Comparison of ENCODE assay signal across 11 cellular contexts in genomic region chr7:151923097-151923876, GRCh38. TPM values are rescaled to one million over a fixed set of nuclear protein-coding genes. Genes with fewer than 3 reads are reported as not detected.
DNase-seq lines count a peak whose midpoint lies in the region; ATAC-seq, FAIRE-seq and TF ChIP-seq lines count a peak whose summit lies in the region.
"Had no signal": no experiment of that assay in that cellular context is flagged by ENCODE, and none has a peak within 500 bp of the region (broad histone marks: within the 10 kb centered on the region; RNA-seq: fewer than 3 reads in every experiment).

No MANE protein-coding gene starts in this region.

- H3K4me1 ChIP-seq in K562 (replicated peaks in 1 of 2; ENCODE audit: control insufficient read depth in 2 of 2, insufficient read depth in 2 of 2, low read length in 2 of 2) (peaks cover 7 to 13% of the 10 kb centered on the region in 2 experiments), kidney (ENCODE audit: control insufficient read depth in 1 of 2, insufficient read depth in 1 of 2, low read depth in 1 of 2, low read length in 2 of 2) (peaks cover 1 to 2% of the 10 kb centered on the region in 2 donors)

- CTCF ChIA-PET in K562 (lab: Yijun Ruan, JAX; ENCODE audit: low intra/inter-chr PET ratio), result no interaction called here

- 4% methylated on average over 16 of the region's 16 CpGs for WGBS in K562 (ENCODE audit: insufficient coverage, low coverage, missing lambda C conversion rate)

- ATAC-seq in K562 (no peak), HG03342 (IDR thresholded peaks at IDR 0.05; ENCODE audit: unreplicated experiment) (no peak)

- no peak overlapping the region for H3K4me3 ChIP-seq in K562
- H3K4me3 ChIP-seq in kidney (ENCODE audit: low read length in 2 of 2), result no peak overlapping the region

- in situ Hi-C loops in K562 (cut with MboI), result no loop called here

- no peaks in the 10 kb centered on the region; the same call in 1 of the 2 replicates for H4K20me1 ChIP-seq in K562 (replicated peaks; ENCODE audit: control insufficient read depth, insufficient read depth, low read length)

- FAIRE-seq in K562 (lab: Jason Lieb, UNC), result no peak
- no peak for FAIRE-seq in kidney (lab: Jason Lieb, UNC)

- no peak overlapping the region for H2AFZ ChIP-seq in K562 (ENCODE audit: low read depth, low read length)

- H3K36me3 ChIP-seq in K562 (ENCODE audit: control insufficient read depth, insufficient read depth, low read length) (no peaks in the 10 kb centered on the region), kidney (ENCODE audit: control insufficient read depth in 1 of 2, insufficient read depth in 2 of 2, low read length in 2 of 2) (no peaks in the 10 kb centered on the region)

- POLR2A ChIA-PET in K562 (lab: Yijun Ruan, JAX), result interaction anchor here (1.6 kb wide), 1 partner anchor 12 kb away, joined by 3 read pairs; no protein-coding TSS in a partner anchor

- TF ChIP-seq CTCF in K562 (IDR thresholded peaks at IDR 0.05 in 2 of 3, conservative IDR thresholded peaks at IDR 0.05 in 1 of 3; ENCODE audit: insufficient read depth in 2 of 3, low read depth in 1 of 3, low read length in 3 of 3), result no peak
- no peak for TF ChIP-seq CTCF in kidney (IDR thresholded peaks at IDR 0.05; ENCODE audit: borderline replicate concordance, extremely low read depth, insufficient read depth)

- TF ChIP-seq EP300 in K562 (IDR thresholded peaks at IDR 0.05; ENCODE audit: low read length), result no peak

- DNase-seq in MV-4-11 (lab: John Stamatoyannopoulos, UW) (peak; percentile 99), K562 (ENCODE audit: extremely low read depth in 1 of 4, low spot score in 3 of 4) (no peak), kidney (peak; percentile 45), substantia nigra (lab: John Stamatoyannopoulos, UW) (peak in 9 of 49 donors; percentile 4 to 44 (median 19)), activated gamma-delta T cell treated with Interleukin-2 at 50 U/mL for 16 hours (no peak)
- DNase-seq in stimulated activated CD4-positive, alpha-beta T cell treated with anti-CD3 and anti-CD28 coated beads, Interleukin-4, amount 100 ng/mL, for 24 hours, result no peak
- no peak for DNase-seq in activated CD4-positive, CD25-positive, alpha-beta regulatory T cell treated with anti-CD3 and anti-CD28 coated beads, Interleukin-2, amount 50 U/mL, for 72 hours
- DNase-seq: activated naive CD4-positive, alpha-beta T cell treated with anti-CD3 and anti-CD28 coated beads, Interleukin-2, amount 10 ng/mL, durations not matched to agents 7 days and 5 days had no signal

- intact Hi-C loops in K562 (cut with micrococcal nuclease), result no loop called here
- intact Hi-C loops in kidney (cut with DNase I), result no loop called here

- no peak overlapping the region for H3K27ac ChIP-seq in K562 (ENCODE audit: extremely low read depth, low read depth, low read length)
- no peak overlapping the region for H3K27ac ChIP-seq in kidney (ENCODE audit: low read depth in 2 of 2, low read length in 2 of 2)
- peak overlapping the region; percentile 19 for H3K27ac ChIP-seq in substantia nigra (ENCODE audit: low read depth, low read length, poor library complexity, severe bottlenecking)

- H3K27me3 ChIP-seq in K562 (ENCODE audit: control insufficient read depth in 2 of 2, insufficient read depth in 2 of 2, low read length in 2 of 2), result peaks cover 44 to 73% of the 10 kb centered on the region in 2 experiments

- BruUV-seq in K562 (replicated peaks; lab: Mats Ljungman, UMichigan), result no TSS peak

- H3K9ac ChIP-seq in K562 (ENCODE audit: insufficient read depth in 1 of 2, low read depth in 2 of 2, low read length in 2 of 2) (no peak overlapping the region), kidney (ENCODE audit: low read length in 2 of 2) (no peak overlapping the region)

- no peak for TF ChIP-seq RAD21 in K562 (CRISPR knock-in tag; conservative IDR thresholded peaks at IDR 0.05 in 1 of 2, IDR thresholded peaks at IDR 0.05 in 1 of 2)

- no peak overlapping the region for H3K4me2 ChIP-seq in K562 (ENCODE audit: insufficient read depth, low read length)

- no peaks in the 10 kb centered on the region for H3K9me3 ChIP-seq in K562 (replicated peaks; ENCODE audit: control insufficient read depth, insufficient read depth, low read depth, low read length)
- no peaks in the 10 kb centered on the region for H3K9me3 ChIP-seq in kidney (ENCODE audit: control insufficient read depth in 1 of 2, low read length in 2 of 2)

- no peaks in the 10 kb centered on the region for H3K9me1 ChIP-seq in K562 (ENCODE audit: control insufficient read depth, insufficient read depth, low read length)

- H3K79me2 ChIP-seq in K562 (ENCODE audit: control insufficient read depth, insufficient read depth, low read length), result no peaks in the 10 kb centered on the region

- TF ChIP-seq POLR2A in K562 (conservative IDR thresholded peaks at IDR 0.05), result no peak

TF ChIP-seq in K562, 482 proteins besides CTCF, POLR2A, EP300 and RAD21 (continues in another document):
- no peak for TF ChIP-seq NFE2L1 (tag; IDR thresholded peaks at IDR 0.05; ENCODE audit: borderline replicate concordance, low read depth)
- TF ChIP-seq POLR2B (IDR thresholded peaks at IDR 0.05; ENCODE audit: low read depth, partially characterized antibody), result no peak
- TF ChIP-seq CEBPB (tag; IDR thresholded peaks at IDR 0.05), result peak; percentile 39; the same call in 1 of the 2 replicates
- no peak for TF ChIP-seq HNRNPL (IDR thresholded peaks at IDR 0.05; ENCODE audit: low read depth, low read length)
- TF ChIP-seq TAF9B (IDR thresholded peaks at IDR 0.05; ENCODE audit: partially characterized antibody), result no peak
- TF ChIP-seq THAP12 (CRISPR knock-in tag; IDR thresholded peaks at IDR 0.05), result no peak
- no peak for TF ChIP-seq HNRNPK (IDR thresholded peaks at IDR 0.05; ENCODE audit: low read depth, low read length, poor library complexity, severe bottlenecking)

RNA-seq across cellular contexts. Expression of gene GALNTL5, which starts 33.0 kb away (rescaled TPM):
- not detected in 2 replicates for total RNA-seq in K562 (2011; cell fraction: chromatin; rRNA removed; ENCODE audit: low replicate concordance)
- not detected in 2 replicates for total RNA-seq in K562 (2011; cell fraction: nucleolus; rRNA removed)
- total RNA-seq in K562 (2011; cell fraction: nucleoplasm; rRNA removed), result not detected in 2 replicates
- total RNA-seq in K562 (2014; rRNA removed), result not detected in 2 replicates
- total RNA-seq in K562 (2014; rRNA removed; fragmentation: Illumina TruSeq; extraction: Trizol), result not detected in 2 replicates
- total RNA-seq in K562 (2015; rRNA removed; fragmentation: Illumina TruSeq; extraction: Trizol), result not detected in 2 replicates
- not detected in 2 replicates for total RNA-seq in K562 (2021)
- not detected in 2 replicates for polyA plus RNA-seq in K562 (2011; rRNA removed)
- polyA plus RNA-seq in K562 (2011; cell fraction: cytosol; rRNA removed), result not detected in 2 replicates
- polyA plus RNA-seq in K562 (2011; cell fraction: nucleus; rRNA removed), result not detected in 2 replicates
- polyA plus RNA-seq in K562 (2012), result not detected in 2 replicates
- not detected in 2 replicates for polyA plus RNA-seq in K562 (2014; fragmentation: Illumina TruSeq; extraction: Trizol)
- not detected for polyA plus RNA-seq in K562 (2014; fragmentation: Nextera tagmentation; extraction: Ambion mirVana)
- polyA plus RNA-seq in K562 (2014; rRNA removed), result not detected in 2 replicates
- polyA minus RNA-seq in K562 (2011; rRNA and poly(A)+ RNA removed), result not detected in 2 replicates
- not detected in 2 replicates for polyA minus RNA-seq in K562 (2011; cell fraction: cytosol; rRNA and poly(A)+ RNA removed)
- polyA minus RNA-seq in K562 (2011; cell fraction: nucleus; rRNA and poly(A)+ RNA removed), result not detected in 2 replicates
- not detected for total RNA-seq in kidney
- polyA plus RNA-seq in kidney (ENCODE audit: insufficient read depth, low read depth, low replicate concordance), result not detected
- total RNA-seq: HT-29, neural crest cell had no signal

RNA-seq across cellular contexts. Expression of gene PRKAG2, which starts 46.4 kb away (rescaled TPM):
- total RNA-seq in K562 (2011; cell fraction: chromatin; rRNA removed; ENCODE audit: low replicate concordance), result 7.2 and 11.4 TPM in 2 replicates
- 2.8 and 4.7 TPM in 2 replicates for total RNA-seq in K562 (2011; cell fraction: nucleolus; rRNA removed)
- total RNA-seq in K562 (2011; cell fraction: nucleoplasm; rRNA removed), result 4.8 and 6.9 TPM in 2 replicates
- total RNA-seq in K562 (2014; rRNA removed) (3.1 TPM in 2 replicates), K562 (2014; rRNA removed; fragmentation: Illumina TruSeq; extraction: Trizol) (3.3 and 3.9 TPM in 2 replicates), K562 (2015; rRNA removed; fragmentation: Illumina TruSeq; extraction: Trizol) (1.8 and 2.8 TPM in 2 replicates), K562 (2021) (3.6 and 5.0 TPM in 2 replicates), kidney (40.7 TPM)
- polyA plus RNA-seq in K562 (2011; rRNA removed) (3.8 and 5.6 TPM in 2 replicates), K562 (2014; fragmentation: Illumina TruSeq; extraction: Trizol) (3.2 and 4.0 TPM in 2 replicates), K562 (2014; fragmentation: Nextera tagmentation; extraction: Ambion mirVana) (1 to 10 TPM in 1 of 2 experiments, under 1 TPM in 1; 0.99 to 1.1 TPM), K562 (2014; rRNA removed) (3.5 and 3.6 TPM in 2 replicates), kidney (ENCODE audit: insufficient read depth, low read depth, low replicate concordance) (40.9 TPM)
- polyA plus RNA-seq in K562 (2011; cell fraction: cytosol; rRNA removed), result 1.3 and 1.8 TPM in 2 replicates
- polyA plus RNA-seq in K562 (2011; cell fraction: nucleus; rRNA removed), result 3.0 and 4.6 TPM in 2 replicates
- polyA plus RNA-seq in K562 (2012), result 2.3 and 2.7 TPM in 2 replicates
- polyA minus RNA-seq in K562 (2011; rRNA and poly(A)+ RNA removed), result 4.2 and 6.0 TPM in 2 replicates
- polyA minus RNA-seq in K562 (2011; cell fraction: cytosol; rRNA and poly(A)+ RNA removed), result 2.1 TPM in 1 of 2 replicates, not detected in the other
- 2.4 and 2.7 TPM in 2 replicates for polyA minus RNA-seq in K562 (2011; cell fraction: nucleus; rRNA and poly(A)+ RNA removed)

Comparison
In these comparisons a context has a peak if more than half of its experiments do, and no peak if none do; other contexts are left out.
1. DNase-seq: peak in MV-4-11 (single experiment) and kidney (single experiment); none in K562 (0 of 4), activated gamma-delta T cell treated with Interleukin-2 at 50 U/mL for 16 hours (single experiment), stimulated activated CD4-positive, alpha-beta T cell treated with anti-CD3 and anti-CD28 coated beads, Interleukin-4, amount 100 ng/mL, for 24 hours (single experiment) and activated CD4-positive, CD25-positive, alpha-beta regulatory T cell treated with anti-CD3 and anti-CD28 coated beads, Interleukin-2, amount 50 U/mL, for 72 hours (single experiment).